1 cellular context compared by ENCODE assay signal in the genomic region with DNA sequence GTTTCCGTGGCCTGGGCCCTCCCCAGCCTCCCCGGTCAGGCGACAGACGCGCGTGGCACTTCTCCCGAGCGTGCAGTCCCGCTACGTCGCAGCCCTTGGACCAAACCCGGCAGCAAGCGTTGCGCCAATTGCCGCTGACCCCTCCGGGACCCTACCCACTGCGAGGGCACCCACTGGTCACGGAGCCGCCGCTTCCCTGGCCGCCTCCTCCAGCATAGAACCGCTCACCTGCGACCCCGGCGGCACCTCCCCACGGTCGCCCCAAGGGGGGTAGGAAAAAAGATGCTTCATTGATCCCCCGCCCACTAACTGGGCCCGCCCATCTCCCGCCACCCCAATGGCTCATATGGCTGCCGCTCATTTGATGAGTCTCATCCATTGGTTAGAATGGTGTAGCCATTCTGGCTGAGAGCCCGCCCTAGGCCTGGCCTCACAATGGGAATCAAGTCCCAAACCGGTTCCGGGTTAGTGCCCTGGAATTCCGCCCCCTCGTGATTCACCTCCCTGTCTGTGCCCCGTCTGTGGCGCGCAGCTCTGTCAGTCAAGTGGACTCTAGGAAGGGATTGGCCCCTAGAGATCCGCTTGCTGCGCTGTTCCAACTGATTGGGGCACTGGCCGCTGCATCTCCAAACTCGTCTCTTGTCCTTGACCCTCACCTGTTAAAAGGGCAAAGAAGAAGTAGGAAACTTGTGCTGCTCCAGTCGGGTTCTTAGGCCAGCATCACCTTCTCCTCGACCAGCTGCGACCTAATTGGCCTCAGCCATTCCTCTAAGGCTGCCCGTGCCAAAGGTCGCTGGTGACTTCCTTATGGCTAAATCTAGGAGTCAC.
TF ChIP-seq lines count a peak whose summit lies in the region.

A gene (minus strand): TSS at position 274 of the 828 bp plus-strand sequence. CDS start 11,323 bp downstream, outside the sequence.

TF ChIP-seq in SK-N-SH, 30 proteins besides CTCF, POLR2A, EP300 and RAD21 (continued from another document):
- TF ChIP-seq, protein P1, sequence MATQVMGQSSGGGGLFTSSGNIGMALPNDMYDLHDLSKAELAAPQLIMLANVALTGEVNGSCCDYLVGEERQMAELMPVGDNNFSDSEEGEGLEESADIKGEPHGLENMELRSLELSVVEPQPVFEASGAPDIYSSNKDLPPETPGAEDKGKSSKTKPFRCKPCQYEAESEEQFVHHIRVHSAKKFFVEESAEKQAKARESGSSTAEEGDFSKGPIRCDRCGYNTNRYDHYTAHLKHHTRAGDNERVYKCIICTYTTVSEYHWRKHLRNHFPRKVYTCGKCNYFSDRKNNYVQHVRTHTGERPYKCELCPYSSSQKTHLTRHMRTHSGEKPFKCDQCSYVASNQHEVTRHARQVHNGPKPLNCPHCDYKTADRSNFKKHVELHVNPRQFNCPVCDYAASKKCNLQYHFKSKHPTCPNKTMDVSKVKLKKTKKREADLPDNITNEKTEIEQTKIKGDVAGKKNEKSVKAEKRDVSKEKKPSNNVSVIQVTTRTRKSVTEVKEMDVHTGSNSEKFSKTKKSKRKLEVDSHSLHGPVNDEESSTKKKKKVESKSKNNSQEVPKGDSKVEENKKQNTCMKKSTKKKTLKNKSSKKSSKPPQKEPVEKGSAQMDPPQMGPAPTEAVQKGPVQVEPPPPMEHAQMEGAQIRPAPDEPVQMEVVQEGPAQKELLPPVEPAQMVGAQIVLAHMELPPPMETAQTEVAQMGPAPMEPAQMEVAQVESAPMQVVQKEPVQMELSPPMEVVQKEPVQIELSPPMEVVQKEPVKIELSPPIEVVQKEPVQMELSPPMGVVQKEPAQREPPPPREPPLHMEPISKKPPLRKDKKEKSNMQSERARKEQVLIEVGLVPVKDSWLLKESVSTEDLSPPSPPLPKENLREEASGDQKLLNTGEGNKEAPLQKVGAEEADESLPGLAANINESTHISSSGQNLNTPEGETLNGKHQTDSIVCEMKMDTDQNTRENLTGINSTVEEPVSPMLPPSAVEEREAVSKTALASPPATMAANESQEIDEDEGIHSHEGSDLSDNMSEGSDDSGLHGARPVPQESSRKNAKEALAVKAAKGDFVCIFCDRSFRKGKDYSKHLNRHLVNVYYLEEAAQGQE (IDR thresholded peaks at IDR 0.05; ENCODE audit: low read depth, low read length), result no peak
- TF ChIP-seq GABPA (IDR thresholded peaks at IDR 0.05; ENCODE audit: low read depth) (peak; percentile 98), FOSL2 (IDR thresholded peaks at IDR 0.05; ENCODE audit: borderline replicate concordance, low read depth) (peak; percentile 74), TEAD4 (IDR thresholded peaks at IDR 0.05; ENCODE audit: borderline replicate concordance, insufficient read depth) (no peak), GATA2 (CRISPR knock-in tag; IDR thresholded peaks at IDR 0.05) (no peak), ELF1 (IDR thresholded peaks at IDR 0.05) (peak; percentile 86), FOXJ3 (CRISPR knock-in tag; IDR thresholded peaks at IDR 0.05) (no peak), NRF1 (IDR thresholded peaks at IDR 0.05; ENCODE audit: low read depth, low read length) (no peak; the same call in 1 of the 2 replicates)
- TF ChIP-seq, protein P2, sequence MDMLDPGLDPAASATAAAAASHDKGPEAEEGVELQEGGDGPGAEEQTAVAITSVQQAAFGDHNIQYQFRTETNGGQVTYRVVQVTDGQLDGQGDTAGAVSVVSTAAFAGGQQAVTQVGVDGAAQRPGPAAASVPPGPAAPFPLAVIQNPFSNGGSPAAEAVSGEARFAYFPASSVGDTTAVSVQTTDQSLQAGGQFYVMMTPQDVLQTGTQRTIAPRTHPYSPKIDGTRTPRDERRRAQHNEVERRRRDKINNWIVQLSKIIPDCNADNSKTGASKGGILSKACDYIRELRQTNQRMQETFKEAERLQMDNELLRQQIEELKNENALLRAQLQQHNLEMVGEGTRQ (IDR thresholded peaks at IDR 0.05; ENCODE audit: borderline replicate concordance, low read depth, low read length), result no peak
- TF ChIP-seq, protein P3, sequence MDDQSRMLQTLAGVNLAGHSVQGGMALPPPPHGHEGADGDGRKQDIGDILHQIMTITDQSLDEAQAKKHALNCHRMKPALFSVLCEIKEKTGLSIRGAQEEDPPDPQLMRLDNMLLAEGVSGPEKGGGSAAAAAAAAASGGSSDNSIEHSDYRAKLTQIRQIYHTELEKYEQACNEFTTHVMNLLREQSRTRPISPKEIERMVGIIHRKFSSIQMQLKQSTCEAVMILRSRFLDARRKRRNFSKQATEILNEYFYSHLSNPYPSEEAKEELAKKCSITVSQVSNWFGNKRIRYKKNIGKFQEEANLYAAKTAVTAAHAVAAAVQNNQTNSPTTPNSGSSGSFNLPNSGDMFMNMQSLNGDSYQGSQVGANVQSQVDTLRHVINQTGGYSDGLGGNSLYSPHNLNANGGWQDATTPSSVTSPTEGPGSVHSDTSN (IDR thresholded peaks at IDR 0.05), result peak; percentile 99
